ENCODE assay signal across 17 cellular contexts in the genomic region with DNA sequence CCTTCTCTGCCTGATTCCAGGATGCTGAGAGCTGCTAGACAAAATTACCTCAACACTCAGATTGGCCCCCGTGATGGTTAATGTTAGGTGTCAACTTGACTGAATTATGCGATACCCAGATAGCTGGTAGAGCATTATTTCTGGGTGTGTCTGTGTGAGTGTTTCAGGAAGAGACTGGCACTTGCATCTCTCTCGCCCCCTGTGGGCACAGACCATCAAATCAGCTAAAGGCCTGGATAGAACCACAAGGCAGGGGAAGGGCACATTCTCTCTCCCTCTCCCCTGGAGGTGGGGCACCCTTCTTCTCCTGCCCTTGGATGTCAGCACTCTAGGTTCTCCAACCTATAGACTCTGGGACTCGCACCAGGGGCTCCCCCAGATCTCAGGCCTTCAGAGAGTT.
"Had no signal": no experiment of that assay in that cellular context is flagged by ENCODE, and none has a peak within 500 bp of the region (broad histone marks: within the 10 kb centered on the region; RNA-seq: fewer than 3 reads in every experiment).

No MANE protein-coding gene starts in this region.

- H3K4me3 Mint-ChIP-seq: activated CD4-positive, alpha-beta T cell treated with anti-CD3 and anti-CD28 coated beads, Interleukin-2, amount 10 ng/mL, durations not matched to agents 7 days and 5 days; activated naive CD4-positive, alpha-beta T cell treated with anti-CD3 and anti-CD28 coated beads for 36 hours; activated T-helper 17 cell treated with anti-CD3 and anti-CD28 coated beads, Interleukin-2, amount 50 U/mL, for 72 hours; memory B cell; nephron; stimulated activated naive B cell treated with anti-CD40 and anti-IgM and Interleukin-4, amounts not matched to agents 10 μg/mL and 1 μg/mL and 100 μg/mL, for 72 hours had no signal

- H3K4me1 ChIP-seq: left ventricle myocardium inferior, psoas muscle had no signal

- H3K27ac ChIP-seq: coronary artery, epithelial cell of prostate, left ventricle myocardium inferior, psoas muscle had no signal

- H3K36me3 Mint-ChIP-seq: memory B cell; stimulated activated naive B cell treated with anti-CD40 and anti-IgM and Interleukin-4, amounts not matched to agents 10 μg/mL and 1 μg/mL and 100 μg/mL, for 72 hours had no signal

- ATAC-seq: activated T-helper 17 cell treated with anti-CD3 and anti-CD28 coated beads, Interleukin-2, amount 50 U/mL, for 72 hours; psoas muscle; sciatic nerve; stimulated activated naive B cell treated with anti-CD40 and anti-IgM and Interleukin-4, amounts not matched to agents 10 μg/mL and 1 μg/mL and 100 μg/mL, for 72 hours had no signal

- H3K36me3 ChIP-seq: left ventricle myocardium inferior had no signal

- H3K4me3 ChIP-seq: coronary artery, left ventricle myocardium inferior, psoas muscle had no signal

- H3K27me3 Mint-ChIP-seq: activated CD4-positive, alpha-beta T cell treated with anti-CD3 and anti-CD28 coated beads, Interleukin-2, amount 10 ng/mL, durations not matched to agents 7 days and 5 days had no signal

- DNase-seq: activated CD4-positive, alpha-beta T cell treated with anti-CD3 and anti-CD28 coated beads, Interleukin-2, amount 10 ng/mL, durations not matched to agents 7 days and 5 days; activated CD4-positive, CD25-positive, alpha-beta regulatory T cell; activated naive CD4-positive, alpha-beta T cell treated with anti-CD3 and anti-CD28 coated beads for 36 hours; activated T-cell treated with anti-CD3 and anti-CD28 coated beads for 4 hours; effector memory CD4-positive, alpha-beta T cell; kidney; left ventricle myocardium inferior; psoas muscle; stimulated activated CD4-positive, alpha-beta T cell treated with anti-CD3 and anti-CD28 coated beads, Interleukin-2, amount 100 ng/mL, for 24 hours; stimulated activated naive B cell treated with anti-CD40 and anti-IgM and Interleukin-4, amounts not matched to agents 10 μg/mL and 1 μg/mL and 100 μg/mL, for 72 hours; trophoblast cell had no signal

- H3K27ac Mint-ChIP-seq: activated CD4-positive, alpha-beta T cell treated with anti-CD3 and anti-CD28 coated beads, Interleukin-2, amount 10 ng/mL, durations not matched to agents 7 days and 5 days; activated naive CD4-positive, alpha-beta T cell treated with anti-CD3 and anti-CD28 coated beads for 36 hours; activated T-helper 17 cell treated with anti-CD3 and anti-CD28 coated beads, Interleukin-2, amount 50 U/mL, for 72 hours; memory B cell; nephron; stimulated activated naive B cell treated with anti-CD40 and anti-IgM and Interleukin-4, amounts not matched to agents 10 μg/mL and 1 μg/mL and 100 μg/mL, for 72 hours had no signal

- H3K9me3 Mint-ChIP-seq: activated CD4-positive, alpha-beta T cell treated with anti-CD3 and anti-CD28 coated beads, Interleukin-2, amount 10 ng/mL, durations not matched to agents 7 days and 5 days; activated naive CD4-positive, alpha-beta T cell treated with anti-CD3 and anti-CD28 coated beads for 36 hours; nephron; stimulated activated naive B cell treated with anti-CD40 and anti-IgM and Interleukin-4, amounts not matched to agents 10 μg/mL and 1 μg/mL and 100 μg/mL, for 72 hours had no signal

- H3K4me1 Mint-ChIP-seq: activated CD4-positive, alpha-beta T cell treated with anti-CD3 and anti-CD28 coated beads, Interleukin-2, amount 10 ng/mL, durations not matched to agents 7 days and 5 days; activated T-helper 17 cell treated with anti-CD3 and anti-CD28 coated beads, Interleukin-2, amount 50 U/mL, for 72 hours; memory B cell; nephron; stimulated activated naive B cell treated with anti-CD40 and anti-IgM and Interleukin-4, amounts not matched to agents 10 μg/mL and 1 μg/mL and 100 μg/mL, for 72 hours had no signal

- H3K9me3 ChIP-seq: left ventricle myocardium inferior, psoas muscle had no signal
